ENCODE assay signal across 9 cellular contexts in the genomic region with DNA sequence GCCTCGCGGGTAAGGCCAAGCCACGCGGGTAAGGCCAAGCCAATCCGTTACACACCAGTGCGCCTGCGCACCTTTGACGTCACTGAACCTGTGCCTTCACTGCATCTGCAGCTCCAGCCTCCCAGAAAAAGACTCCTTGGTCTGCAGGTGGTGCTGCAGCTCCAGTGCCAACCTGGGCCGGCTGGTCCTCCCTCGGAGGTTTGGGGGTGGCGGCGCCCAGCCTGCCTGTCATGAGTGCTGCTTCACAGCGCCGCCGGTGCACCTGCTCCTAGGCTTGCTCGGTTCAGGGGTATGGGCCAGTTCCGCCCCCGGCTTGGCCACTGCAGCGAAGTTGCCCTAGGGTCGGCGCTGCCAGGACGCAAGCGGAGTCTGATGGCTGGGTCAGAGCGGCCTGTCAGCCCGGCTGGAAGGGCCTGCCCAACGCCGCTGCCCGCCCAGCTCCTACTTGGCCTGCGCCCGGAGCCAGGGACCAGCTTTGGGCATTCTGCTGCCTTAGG.
DNase-seq lines count a peak whose midpoint lies in the region; TF ChIP-seq lines count a peak whose summit lies in the region.
"Had no signal": no experiment of that assay in that cellular context is flagged by ENCODE, and none has a peak within 500 bp of the region (broad histone marks: within the 10 kb centered on the region; RNA-seq: fewer than 3 reads in every experiment).

No MANE protein-coding gene starts in this region.

- TF ChIP-seq CTCF in epithelial cell of proximal tubule (conservative IDR thresholded peaks at IDR 0.05; ENCODE audit: low read depth, low read length) = peak; percentile 3
- no peak for TF ChIP-seq CTCF in RWPE1 (conservative IDR thresholded peaks at IDR 0.05; ENCODE audit: low read depth)

- no peaks in the 10 kb centered on the region for H3K4me1 ChIP-seq in CD8-positive, alpha-beta memory T cell (ENCODE audit: insufficient read depth, low read length)

- H3K36me3 Mint-ChIP-seq in CD8-positive, alpha-beta memory T cell = no peaks in the 10 kb centered on the region

- no peak overlapping the region for H3K4me3 ChIP-seq in CD8-positive, alpha-beta memory T cell (ENCODE audit: low read length)
- H3K4me3 ChIP-seq in epithelial cell of proximal tubule (ENCODE audit: low read depth, low read length) = no peak overlapping the region

- H3K27me3 ChIP-seq in CD8-positive, alpha-beta memory T cell (ENCODE audit: insufficient read depth, low read length, poor library complexity, severe bottlenecking) = no peaks in the 10 kb centered on the region

- H3K4me3 Mint-ChIP-seq in CD8-positive, alpha-beta memory T cell = no peak overlapping the region
- H3K4me3 Mint-ChIP-seq: nephron progenitor cell had no signal

- DNase-seq in CD8-positive, alpha-beta memory T cell = peak in 4 of 5 donors; percentile 11 to 49 (median 20)
- peak; percentile 10 to 24 for DNase-seq in activated CD4-positive, alpha-beta T cell treated with anti-CD3 and anti-CD28 coated beads, Interleukin-2, amount 50 U/mL, for 48 hours
- DNase-seq in epithelial cell of proximal tubule (ENCODE audit: low read depth) (no peak), renal cortical epithelial cell (ENCODE audit: low read depth) (peak; percentile 34), NCI-H1694 treated with DMSO at 0.1 percent for 48 hours (lab: John Stamatoyannopoulos, UW) (no peak), T1000 (lab: John Stamatoyannopoulos, UW) (no peak), GM19238 (ENCODE audit: insufficient read length, low spot score) (no peak), RWPE1 (ENCODE audit: low spot score) (no peak)
- DNase-seq: nephron progenitor cell had no signal

- POLR2A ChIA-PET in CD8-positive, alpha-beta memory T cell (lab: Charles Lee) = no interaction called here
- POLR2A ChIA-PET in RWPE1 (lab: Yijun Ruan, JAX; ENCODE audit: low non-redundant PET) = interaction anchor here (0.7 kb wide), 1 partner anchor 1873 kb away, joined by 3 read pairs; no protein-coding TSS in a partner anchor

- no peak overlapping the region for H3K27ac ChIP-seq in CD8-positive, alpha-beta memory T cell (ENCODE audit: low read depth, low read length)
- H3K27ac ChIP-seq in RWPE1 = no peak overlapping the region

- H3K9me3 Mint-ChIP-seq in CD8-positive, alpha-beta memory T cell = no peaks in the 10 kb centered on the region
- H3K9me3 Mint-ChIP-seq: nephron progenitor cell had no signal

- no peaks in the 10 kb centered on the region for H3K36me3 ChIP-seq in CD8-positive, alpha-beta memory T cell (ENCODE audit: insufficient read depth, low read length)

- no peak overlapping the region for H3K27ac Mint-ChIP-seq in CD8-positive, alpha-beta memory T cell
- H3K27ac Mint-ChIP-seq: nephron progenitor cell had no signal

- no peaks in the 10 kb centered on the region for H3K9me3 ChIP-seq in CD8-positive, alpha-beta memory T cell (ENCODE audit: low read length)

- H3K4me1 Mint-ChIP-seq in CD8-positive, alpha-beta memory T cell = no peaks in the 10 kb centered on the region

- CTCF ChIA-PET in CD8-positive, alpha-beta memory T cell (lab: Charles Lee) = no interaction called here
- CTCF ChIA-PET in RWPE1 (lab: Yijun Ruan, JAX) = interaction anchor here (0.6 kb wide), 1 partner anchor 619 kb away, joined by 4 read pairs; no protein-coding TSS in a partner anchor

- peaks cover 4 to 13% of the 10 kb centered on the region in 2 donors for H3K27me3 Mint-ChIP-seq in CD8-positive, alpha-beta memory T cell

Comparison
In these comparisons a context has a peak if more than half of its experiments do, and no peak if none do; other contexts are left out.
1. DNase-seq: peak in CD8-positive, alpha-beta memory T cell (4 of 5), activated CD4-positive, alpha-beta T cell treated with anti-CD3 and anti-CD28 coated beads, Interleukin-2, amount 50 U/mL, for 48 hours (2 of 2) and renal cortical epithelial cell (single experiment); none in epithelial cell of proximal tubule (single experiment), NCI-H1694 treated with DMSO at 0.1 percent for 48 hours (single experiment), T1000 (single experiment), GM19238 (single experiment) and RWPE1 (single experiment).